ENCODE assay signal across 24 cellular contexts in the genomic region with DNA sequence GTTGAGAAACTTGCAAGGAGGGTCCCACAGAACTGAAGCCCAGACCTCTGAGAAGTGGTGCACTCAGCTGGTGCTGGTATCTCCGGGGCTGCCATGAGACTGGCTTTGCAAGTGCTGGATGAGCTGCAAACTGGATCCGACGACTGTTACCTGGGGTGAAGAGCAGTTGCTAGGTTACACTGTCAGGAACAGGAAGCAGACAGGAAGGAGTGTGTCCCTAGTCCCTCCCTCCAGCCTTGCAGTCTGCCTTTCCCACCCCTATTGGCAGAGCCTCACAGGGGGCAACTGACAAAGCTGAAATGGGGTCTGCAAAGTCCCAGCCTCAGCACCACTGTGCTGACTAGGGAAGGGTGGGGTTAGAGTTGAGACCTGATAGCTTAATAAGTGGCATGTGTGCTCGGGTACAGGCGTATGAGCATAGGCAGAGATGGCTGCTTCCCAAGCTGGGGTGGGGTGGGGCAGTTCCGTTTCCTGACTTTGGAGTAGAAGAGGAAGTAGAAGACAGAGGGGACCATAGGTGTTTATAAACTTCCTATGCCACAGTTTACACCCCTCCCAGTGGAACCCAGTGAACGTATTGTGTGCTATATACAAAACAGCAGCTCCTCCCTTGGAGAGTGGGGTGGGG. TPM values are rescaled to one million over a fixed set of nuclear protein-coding genes. Genes with fewer than 3 reads are reported as not detected.
A peak's percentile ranks its signal among the peaks of the same experiment; 100 is the strongest.
DNase-seq lines count a peak whose midpoint lies in the region; ATAC-seq, FAIRE-seq and TF ChIP-seq lines count a peak whose summit lies in the region.
"Had no signal": no experiment of that assay in that cellular context is flagged by ENCODE, and none has a peak within 500 bp of the region (broad histone marks: within the 10 kb centered on the region; RNA-seq: fewer than 3 reads in every experiment).

No MANE protein-coding gene starts in this region.

- POLR2A ChIA-PET in MCF 10A (lab: Yijun Ruan, JAX) (no interaction called here), PC-3 (lab: Charles Lee; ENCODE audit: unreplicated experiment) (no interaction called here)

- no peak overlapping the region for H3K4me2 ChIP-seq in PC-3 (ENCODE audit: low read length)

- H2AFZ ChIP-seq in PC-3 (ENCODE audit: low read length), result no peak overlapping the region

- H3K4me1 ChIP-seq in breast epithelium, result no peaks in the 10 kb centered on the region
- no peaks in the 10 kb centered on the region for H3K4me1 ChIP-seq in left lung
- H3K4me1 ChIP-seq in kidney (ENCODE audit: control insufficient read depth in 1 of 2, insufficient read depth in 1 of 2, low read depth in 1 of 2, low read length in 2 of 2), result no peaks in the 10 kb centered on the region
- no peaks in the 10 kb centered on the region for H3K4me1 ChIP-seq in PC-3 (ENCODE audit: insufficient read depth, low read length)
- H3K4me1 ChIP-seq: esophagus muscularis mucosa, gastrocnemius medialis, right atrium auricular region, spleen, testis had no signal

- H3K4me3 Mint-ChIP-seq in MCF 10A (ENCODE audit: unreplicated experiment), result no peak overlapping the region
- H3K4me3 Mint-ChIP-seq: activated naive CD8-positive, alpha-beta T cell treated with anti-CD3 and anti-CD28 coated beads, Interleukin-2, amount 10 ng/mL, durations not matched to agents 7 days and 5 days had no signal

- no peak for TF ChIP-seq CTCF in MCF 10A (IDR thresholded peaks at IDR 0.05; ENCODE audit: unreplicated experiment)
- no peak for TF ChIP-seq CTCF in breast epithelium (IDR thresholded peaks at IDR 0.05)
- no peak for TF ChIP-seq CTCF in left lung (IDR thresholded peaks at IDR 0.05)
- no peak for TF ChIP-seq CTCF in kidney (IDR thresholded peaks at IDR 0.05; ENCODE audit: borderline replicate concordance, extremely low read depth, insufficient read depth)
- TF ChIP-seq CTCF in GM20000 (IDR thresholded peaks at IDR 0.05; ENCODE audit: extremely low read depth, missing control alignments), result no peak
- TF ChIP-seq CTCF in PC-3 (conservative IDR thresholded peaks at IDR 0.05; ENCODE audit: low read depth, low read length), result no peak

- no peaks in the 10 kb centered on the region for H4K20me1 ChIP-seq in PC-3 (ENCODE audit: low read length)

- H3F3A ChIP-seq in PC-3 (ENCODE audit: low read length, unreplicated experiment), result no peaks in the 10 kb centered on the region

- no peaks in the 10 kb centered on the region for H3K9me2 ChIP-seq in PC-3 (replicated peaks; ENCODE audit: low read length)

- H3K9me3 Mint-ChIP-seq in MCF 10A (ENCODE audit: unreplicated experiment), result peaks cover 8% of the 10 kb centered on the region
- H3K9me3 Mint-ChIP-seq: activated naive CD8-positive, alpha-beta T cell treated with anti-CD3 and anti-CD28 coated beads, Interleukin-2, amount 10 ng/mL, durations not matched to agents 7 days and 5 days had no signal

- ATAC-seq in left lung, result peak; percentile 37
- no peak for ATAC-seq in PC-3
- ATAC-seq: gastrocnemius medialis had no signal

- H3K9me3 ChIP-seq in breast epithelium (peaks cover 0 to 7% of the 10 kb centered on the region in 2 donors), left lung (no peaks in the 10 kb centered on the region), kidney (ENCODE audit: control insufficient read depth in 1 of 2, low read length in 2 of 2) (no peaks in the 10 kb centered on the region), PC-3 (ENCODE audit: low read length) (no peaks in the 10 kb centered on the region)
- H3K9me3 ChIP-seq: esophagus muscularis mucosa, gastrocnemius medialis, right atrium auricular region, testis had no signal

- no peaks in the 10 kb centered on the region for H3K79me2 ChIP-seq in PC-3 (ENCODE audit: low read length)

- BruUV-seq in MCF 10A (replicated peaks; lab: Mats Ljungman, UMichigan), result no TSS peak
- no TSS peak for BruUV-seq in PC-3 (replicated peaks; lab: Mats Ljungman, UMichigan)

- FAIRE-seq in kidney (lab: Jason Lieb, UNC), result no peak
- FAIRE-seq: HTR-8/SVneo, keratinocyte had no signal

- intact Hi-C loops in MCF 10A (cut with micrococcal nuclease), result no loop called here
- intact Hi-C loops in breast epithelium (cut with DNase I; ENCODE audit: low total_unique reads), result loop anchor here (5.0 kb wide), 1 partner anchor 113 kb away; no protein-coding TSS in a partner anchor
- intact Hi-C loops in left lung (cut with DNase I), result no loop called here
- intact Hi-C loops in kidney (cut with DNase I), result no loop called here
- intact Hi-C loops in PC-3 (cut with micrococcal nuclease), result no loop called here

- no peaks in the 10 kb centered on the region for H3K36me3 Mint-ChIP-seq in MCF 10A (ENCODE audit: insufficient read depth, unreplicated experiment)
- H3K36me3 Mint-ChIP-seq: activated naive CD8-positive, alpha-beta T cell treated with anti-CD3 and anti-CD28 coated beads, Interleukin-2, amount 10 ng/mL, durations not matched to agents 7 days and 5 days had no signal

- CTCF ChIA-PET in MCF 10A (lab: Yijun Ruan, JAX) (no interaction called here), PC-3 (lab: Charles Lee) (no interaction called here)

- H3K9ac ChIP-seq in kidney (ENCODE audit: low read length in 2 of 2) (no peak overlapping the region), PC-3 (ENCODE audit: low read length) (no peak overlapping the region)

- no peaks in the 10 kb centered on the region for H3K27me3 Mint-ChIP-seq in MCF 10A (ENCODE audit: insufficient read depth, unreplicated experiment)
- H3K27me3 Mint-ChIP-seq: activated naive CD8-positive, alpha-beta T cell treated with anti-CD3 and anti-CD28 coated beads, Interleukin-2, amount 10 ng/mL, durations not matched to agents 7 days and 5 days had no signal

- TF ChIP-seq POLR2A in breast epithelium (IDR thresholded peaks at IDR 0.05), result no peak

- no peaks in the 10 kb centered on the region for H3K4me1 Mint-ChIP-seq in MCF 10A (ENCODE audit: insufficient read depth, unreplicated experiment)

- DNase-seq in MCF 10A (ENCODE audit: unreplicated experiment) (no peak), breast epithelium (ENCODE audit: low spot score in 2 of 2) (no peak), NCI-H748 treated with DMSO at 0.1 percent for 48 hours (lab: John Stamatoyannopoulos, UW) (peak; percentile 15), left lung (no peak), kidney (no peak), GM20000 (ENCODE audit: low spot score) (no peak), PC-3 (no peak)
- DNase-seq: activated CD4-positive, alpha-beta T cell treated with anti-CD3 and anti-CD28 coated beads for 1 hour; activated CD8-positive, alpha-beta memory T cell treated with anti-CD3 and anti-CD28 coated beads for 24 hours; activated naive CD8-positive, alpha-beta T cell treated with anti-CD3 and anti-CD28 coated beads, Interleukin-2, amount 10 ng/mL, durations not matched to agents 7 days and 5 days; effector memory CD4-positive, alpha-beta T cell; gastrocnemius medialis; NCI-H1048; NCI-H2029; spleen; stimulated activated CD4-positive, alpha-beta T cell treated with anti-CD3 and anti-CD28 coated beads, Interleukin-4, amount 100 ng/mL, for 1 hour; testis had no signal

- peaks cover 0 to 27% of the 10 kb centered on the region in 2 donors for H3K27me3 ChIP-seq in breast epithelium
- no peaks in the 10 kb centered on the region for H3K27me3 ChIP-seq in left lung
- H3K27me3 ChIP-seq in PC-3 (ENCODE audit: low read length), result no peaks in the 10 kb centered on the region
- H3K27me3 ChIP-seq: esophagus muscularis mucosa, gastrocnemius medialis, right atrium auricular region, spleen, testis had no signal

- H3K4me3 ChIP-seq in breast epithelium (no peak overlapping the region), left lung (no peak overlapping the region), kidney (ENCODE audit: low read length in 2 of 2) (no peak overlapping the region), PC-3 (ENCODE audit: low read length) (no peak overlapping the region)
- H3K4me3 ChIP-seq: esophagus muscularis mucosa, gastrocnemius medialis, right atrium auricular region, spleen, testis had no signal

- H3K36me3 ChIP-seq in breast epithelium, result no peaks in the 10 kb centered on the region
- H3K36me3 ChIP-seq in left lung, result no peaks in the 10 kb centered on the region
- H3K36me3 ChIP-seq in kidney (ENCODE audit: control insufficient read depth in 1 of 2, insufficient read depth in 2 of 2, low read length in 2 of 2), result no peaks in the 10 kb centered on the region
- no peaks in the 10 kb centered on the region for H3K36me3 ChIP-seq in PC-3 (ENCODE audit: low read depth, low read length)
- H3K36me3 ChIP-seq: esophagus muscularis mucosa, gastrocnemius medialis, right atrium auricular region, spleen had no signal

- peak overlapping the region; percentile 54 for H3K27ac Mint-ChIP-seq in MCF 10A (ENCODE audit: low read depth, unreplicated experiment)
- H3K27ac Mint-ChIP-seq: activated naive CD8-positive, alpha-beta T cell treated with anti-CD3 and anti-CD28 coated beads, Interleukin-2, amount 10 ng/mL, durations not matched to agents 7 days and 5 days had no signal

- H3K27ac ChIP-seq in breast epithelium (no peak overlapping the region), left lung (peak overlapping the region in 1 of 2 donors; percentile 33), kidney (ENCODE audit: low read depth in 2 of 2, low read length in 2 of 2) (no peak overlapping the region), PC-3 (ENCODE audit: low read length) (no peak overlapping the region)
- H3K27ac ChIP-seq: esophagus muscularis mucosa, gastrocnemius medialis, right atrium auricular region, spleen, testis had no signal

RNA-seq across cellular contexts. Expression of a gene that starts 18.0 kb away (rescaled TPM):
- 0.32 and 1.0 TPM in 2 replicates for total RNA-seq in MCF 10A (2022)
- total RNA-seq in breast epithelium, result under 1 TPM in 2 of 3 donors, not detected in 1; 0.33 to 0.73 TPM
- total RNA-seq in left lung, result under 1 TPM; 0.42 to 0.50 TPM
- total RNA-seq in kidney, result 0.63 TPM
- polyA plus RNA-seq in kidney (ENCODE audit: insufficient read depth, low read depth, low replicate concordance), result 0.92 TPM
- not detected in 2 replicates for total RNA-seq in PC-3 (2014; rRNA removed)
- total RNA-seq: activated naive CD8-positive, alpha-beta T cell treated with anti-CD3 and anti-CD28 coated beads, Interleukin-2, amount 10 ng/mL, durations not matched to agents 7 days and 5 days; lung microvascular endothelial cell had no signal
- polyA plus RNA-seq: keratinocyte had no signal

RNA-seq across cellular contexts. Expression of a gene that starts 53.5 kb away (rescaled TPM):
- total RNA-seq in MCF 10A (2022) (not detected in 2 replicates), breast epithelium (not detected), left lung (1 to 10 TPM; 3.8 to 5.2 TPM), kidney (0.44 TPM), PC-3 (2014; rRNA removed) (not detected in 2 replicates)
- not detected for polyA plus RNA-seq in kidney (ENCODE audit: insufficient read depth, low read depth, low replicate concordance)
- total RNA-seq: activated naive CD8-positive, alpha-beta T cell treated with anti-CD3 and anti-CD28 coated beads, Interleukin-2, amount 10 ng/mL, durations not matched to agents 7 days and 5 days; esophagus muscularis mucosa; gastrocnemius medialis; lung microvascular endothelial cell; NCI-H460; osteoblast; right atrium auricular region; spleen; testis had no signal
- polyA plus RNA-seq: keratinocyte had no signal
